Comparison of ENCODE assay signal across 12 cellular contexts in genomic region chr6:17867880-17868279, GRCh38.
DNase-seq lines count a peak whose midpoint lies in the region; ATAC-seq and TF ChIP-seq lines count a peak whose summit lies in the region.
"Had no signal": no experiment of that assay in that cellular context is flagged by ENCODE, and none has a peak within 500 bp of the region (broad histone marks: within the 10 kb centered on the region; RNA-seq: fewer than 3 reads in every experiment).

No MANE protein-coding gene starts in this region.

- H3K4me3 ChIP-seq in AG10803 (ENCODE audit: low read length) (no peak overlapping the region), muscle layer of colon (ENCODE audit: low read depth in 1 of 2, low read length in 2 of 2) (no peak overlapping the region)
- H3K4me3 ChIP-seq: uterus had no signal

- no peaks in the 10 kb centered on the region for H3K36me3 ChIP-seq in muscle layer of colon (ENCODE audit: insufficient read depth, low read length)
- H3K36me3 ChIP-seq: uterus had no signal

- H3K9ac ChIP-seq in muscle layer of colon (ENCODE audit: low read length): no peak overlapping the region
- H3K9ac ChIP-seq: KMS-11 had no signal

- H3K9me3 ChIP-seq in muscle layer of colon (ENCODE audit: low read length): no peaks in the 10 kb centered on the region
- H3K9me3 ChIP-seq: uterus had no signal

- no peak for ATAC-seq in GM18502 (IDR thresholded peaks at IDR 0.05; ENCODE audit: poor library complexity, unreplicated experiment)
- no peak for ATAC-seq in HG03354 (IDR thresholded peaks at IDR 0.05; ENCODE audit: poor library complexity, severe bottlenecking, unreplicated experiment)

- DNase-seq in AG10803 (ENCODE audit: low read depth): peak; percentile 88
- DNase-seq in NCI-H524 (lab: John Stamatoyannopoulos, UW): peak; percentile 85 to 95
- peak; percentile 40 for DNase-seq in dedifferentiated amniotic fluid mesenchymal stem cell (ENCODE audit: extremely low spot score)
- no peak for DNase-seq in COR-L47 (lab: John Stamatoyannopoulos, UW)
- no peak for DNase-seq in stimulated activated CD4-positive, alpha-beta T cell treated with anti-CD3 and anti-CD28 coated beads, Interleukin-4, amount 100 ng/mL, for 4 hours
- DNase-seq: activated CD4-positive, alpha-beta T cell treated with anti-CD3 and anti-CD28 coated beads, Interleukin-2, amount 50 U/mL, for 1 hour; kidney glomerular epithelial cell; uterus had no signal

- H3K27ac ChIP-seq in muscle layer of colon (ENCODE audit: low read depth, low read length): peak overlapping the region; percentile 39
- H3K27ac ChIP-seq: KMS-11 had no signal

- peaks cover 74% of the 10 kb centered on the region for H3K4me1 ChIP-seq in muscle layer of colon (ENCODE audit: insufficient read depth, low read length)

- no peak for TF ChIP-seq CTCF in AG10803 (conservative IDR thresholded peaks at IDR 0.05; ENCODE audit: low read length)

- no peaks in the 10 kb centered on the region for H3K27me3 ChIP-seq in muscle layer of colon (ENCODE audit: control insufficient read depth in 1 of 2, insufficient read depth in 2 of 2, low read length in 2 of 2)
- H3K27me3 ChIP-seq: uterus had no signal

Comparison
In these comparisons a context has a peak if more than half of its experiments do, and no peak if none do; other contexts are left out.
1. DNase-seq: peak in AG10803 (single experiment), NCI-H524 (2 of 2) and dedifferentiated amniotic fluid mesenchymal stem cell (single experiment); none in COR-L47 (single experiment) and stimulated activated CD4-positive, alpha-beta T cell treated with anti-CD3 and anti-CD28 coated beads, Interleukin-4, amount 100 ng/mL, for 4 hours (0 of 2).